8 cellular contexts compared by ENCODE assay signal in the genomic region with DNA sequence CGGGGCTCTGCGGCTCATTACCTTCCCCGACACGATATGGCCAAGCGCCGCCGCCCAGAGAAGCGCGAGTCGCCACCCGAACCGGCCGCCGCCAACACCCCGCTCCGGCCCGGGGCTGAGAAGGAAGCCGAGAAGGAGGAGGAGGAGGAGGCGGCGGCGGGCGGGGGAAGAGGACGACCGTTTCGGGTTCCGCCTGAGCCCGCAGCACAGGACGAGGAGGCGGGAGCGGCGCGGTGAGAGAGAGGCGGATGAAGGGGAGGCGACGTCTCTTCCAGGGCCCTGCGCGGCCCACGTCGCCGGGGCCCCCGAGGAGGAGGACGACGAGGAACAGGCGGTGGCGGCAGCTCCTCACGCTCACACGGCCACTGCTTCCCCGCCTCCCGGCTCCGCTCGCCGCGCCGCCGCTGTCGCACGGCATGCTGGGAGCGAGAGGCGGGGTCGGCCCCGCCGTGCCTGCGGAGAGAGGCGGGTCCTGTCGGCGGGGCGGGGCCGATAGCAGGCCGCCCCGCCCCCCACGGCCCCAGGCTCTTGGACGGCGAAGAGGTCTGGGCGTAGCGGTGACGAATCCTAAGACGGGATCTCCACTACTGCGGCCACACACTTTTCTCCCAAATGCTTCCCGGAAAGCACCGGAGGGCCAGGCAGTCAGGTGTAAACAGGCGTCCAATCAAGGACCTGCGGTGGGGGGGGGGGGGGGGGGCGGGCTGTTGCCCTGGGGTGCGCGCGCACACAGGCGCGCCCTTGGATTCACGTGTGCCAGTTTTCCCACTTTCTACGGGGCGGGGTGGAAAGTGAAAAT.
DNase-seq lines count a peak whose midpoint lies in the region; ATAC-seq lines count a peak whose summit lies in the region.

No MANE protein-coding gene starts in this region.

- peak overlapping the region; percentile 83 for H3K27ac ChIP-seq in cingulate gyrus (ENCODE audit: low read depth, low read length)

- peak; percentile 95 for DNase-seq in AG08395 (ENCODE audit: low spot score)
- peak; percentile 95 for DNase-seq in NCI-H2227 (lab: John Stamatoyannopoulos, UW; ENCODE audit: unreplicated experiment)
- DNase-seq in activated CD4-positive, alpha-beta T cell treated with anti-CD3 and anti-CD28 coated beads for 4 hours = peak; percentile 85 to 89
- DNase-seq in kidney tubule cell (ENCODE audit: low spot score) = peak; percentile 99
- peak; percentile 82 to 91 for DNase-seq in stimulated activated CD4-positive, alpha-beta T cell treated with anti-CD3 and anti-CD28 coated beads, Interleukin-15, amount 100 ng/mL, for 48 hours (ENCODE audit: low read depth in 2 of 2)

- ATAC-seq in GM18870 (IDR thresholded peaks at IDR 0.05; ENCODE audit: unreplicated experiment) (peak; percentile 47), HG03103 (IDR thresholded peaks at IDR 0.05; ENCODE audit: low read depth, unreplicated experiment) (peak; percentile 64)

Comparison
In these comparisons a context has a peak if more than half of its experiments do, and no peak if none do; other contexts are left out.
1. Peak in every context shown above with its lines: DNase-seq, ATAC-seq and H3K27ac ChIP-seq.